8 cellular contexts compared by ENCODE assay signal in genomic region chr2:143259368-143259958, GRCh38.
DNase-seq lines count a peak whose midpoint lies in the region; ATAC-seq and TF ChIP-seq lines count a peak whose summit lies in the region.

No MANE protein-coding gene starts in this region.

- in situ Hi-C loops in GM13976 (cut with MboI; ENCODE audit: low sequenced_read_pairs, unreplicated experiment) = no loop called here

- H3K4me3 ChIP-seq in ACC112 (ENCODE audit: low read depth, low read length) = peak overlapping the region; percentile 65

- peak overlapping the region; percentile 99 for H3K27ac Mint-ChIP-seq in activated CD4-positive, alpha-beta memory T cell treated with anti-CD3 and anti-CD28 coated beads, Interleukin-2, amount 10 ng/mL, durations not matched to agents 7 days and 5 days
- H3K27ac Mint-ChIP-seq in effector memory CD8-positive, alpha-beta T cell = peak overlapping the region; percentile 64 to 87

- no peak overlapping the region for H3K27ac ChIP-seq in ACC112 (ENCODE audit: low read depth, low read length)

- no peaks in the 10 kb centered on the region for H3K4me1 ChIP-seq in ACC112 (ENCODE audit: control insufficient read depth, insufficient read depth, low read length, unreplicated experiment)

- ATAC-seq in HG03378 (IDR thresholded peaks at IDR 0.05; ENCODE audit: unreplicated experiment) = peak; percentile 59
- peak; percentile 31 for ATAC-seq in effector memory CD8-positive, alpha-beta T cell (replicated peaks)

- TF ChIP-seq CTCF in GM13976 (IDR thresholded peaks at IDR 0.05; ENCODE audit: borderline replicate concordance, control extremely low read depth, extremely low read depth, insufficient read depth, missing control alignments) = peak; percentile 76

- peaks cover 35% of the 10 kb centered on the region for H3K36me3 Mint-ChIP-seq in activated CD4-positive, alpha-beta memory T cell treated with anti-CD3 and anti-CD28 coated beads, Interleukin-2, amount 10 ng/mL, durations not matched to agents 7 days and 5 days (ENCODE audit: low read depth)
- peaks cover 4% of the 10 kb centered on the region for H3K36me3 Mint-ChIP-seq in effector memory CD8-positive, alpha-beta T cell (ENCODE audit: insufficient read depth)

- no peaks in the 10 kb centered on the region for H3K27me3 Mint-ChIP-seq in activated CD4-positive, alpha-beta memory T cell treated with anti-CD3 and anti-CD28 coated beads, Interleukin-2, amount 10 ng/mL, durations not matched to agents 7 days and 5 days
- H3K27me3 Mint-ChIP-seq in effector memory CD8-positive, alpha-beta T cell = no peaks in the 10 kb centered on the region

- peaks cover 81% of the 10 kb centered on the region for H3K4me1 Mint-ChIP-seq in activated CD4-positive, alpha-beta memory T cell treated with anti-CD3 and anti-CD28 coated beads, Interleukin-2, amount 10 ng/mL, durations not matched to agents 7 days and 5 days
- H3K4me1 Mint-ChIP-seq in effector memory CD8-positive, alpha-beta T cell (ENCODE audit: low read depth in 2 of 2) = peaks cover 44 to 69% of the 10 kb centered on the region in 2 donors

- POLR2A ChIA-PET in activated CD4-positive, alpha-beta memory T cell treated with anti-CD3 and anti-CD28 coated beads, Interleukin-2, amount 10 ng/mL, durations not matched to agents 7 days and 5 days (lab: Charles Lee) = interaction anchor here (1.0 to 13.1 kb wide), 18 partner anchors 9 to 148 kb away, joined by 3 to 231 read pairs (median 11); partner anchors contain the start of gene ARHGAP15

- H3K4me3 Mint-ChIP-seq in activated CD4-positive, alpha-beta memory T cell treated with anti-CD3 and anti-CD28 coated beads, Interleukin-2, amount 10 ng/mL, durations not matched to agents 7 days and 5 days = peak overlapping the region; percentile 71
- peak overlapping the region; percentile 65 to 71 for H3K4me3 Mint-ChIP-seq in effector memory CD8-positive, alpha-beta T cell

- DNase-seq in GM13976 (ENCODE audit: low spot score) (peak; percentile 17), NCI-H748 (lab: John Stamatoyannopoulos, UW; ENCODE audit: unreplicated experiment) (peak; percentile 69), middle frontal gyrus (ENCODE audit: extremely low spot score, low spot score) (peak; percentile 74)
- DNase-seq in activated CD4-positive, alpha-beta memory T cell treated with anti-CD3 and anti-CD28 coated beads, Interleukin-2, amount 10 ng/mL, durations not matched to agents 7 days and 5 days = peak; percentile 79
- DNase-seq in effector memory CD8-positive, alpha-beta T cell = peak; percentile 72 to 76 (median 72)
- DNase-seq in stimulated activated CD8-positive, alpha-beta memory T cell treated with anti-CD3 and anti-CD28 coated beads, Interleukin-7, amount 100 ng/mL, for 24 hours (ENCODE audit: low read depth) = peak; percentile 39

- no peaks in the 10 kb centered on the region for H3K36me3 ChIP-seq in ACC112 (ENCODE audit: insufficient read depth, low read length)

- H3K9me3 Mint-ChIP-seq in activated CD4-positive, alpha-beta memory T cell treated with anti-CD3 and anti-CD28 coated beads, Interleukin-2, amount 10 ng/mL, durations not matched to agents 7 days and 5 days = peaks cover 12% of the 10 kb centered on the region
- H3K9me3 Mint-ChIP-seq in effector memory CD8-positive, alpha-beta T cell = no peaks in the 10 kb centered on the region

- peak overlapping the region; percentile 57 for H2AFZ ChIP-seq in ACC112 (ENCODE audit: low read length, unreplicated experiment)

- no peaks in the 10 kb centered on the region for H3K79me2 ChIP-seq in ACC112 (ENCODE audit: control insufficient read depth, insufficient read depth, low read length, unreplicated experiment)

- no peaks in the 10 kb centered on the region for H3K27me3 ChIP-seq in ACC112 (ENCODE audit: insufficient read depth, low read length)

- CTCF ChIA-PET in activated CD4-positive, alpha-beta memory T cell treated with anti-CD3 and anti-CD28 coated beads, Interleukin-2, amount 10 ng/mL, durations not matched to agents 7 days and 5 days (lab: Charles Lee) = interaction anchor here (0.6 to 6.6 kb wide), 30 partner anchors 9 to 227 kb away, joined by 3 to 82 read pairs (median 6); partner anchors contain the start of gene ARHGAP15

Comparison
In these comparisons a context has a peak if more than half of its experiments do, and no peak if none do; other contexts are left out.
1. DNase-seq: peak in every context shown above with its lines; median percentile 79 in activated CD4-positive, alpha-beta memory T cell treated with anti-CD3 and anti-CD28 coated beads, Interleukin-2, amount 10 ng/mL, durations not matched to agents 7 days and 5 days; 74 in middle frontal gyrus; 72 in effector memory CD8-positive, alpha-beta T cell; 69 in NCI-H748; 39 in stimulated activated CD8-positive, alpha-beta memory T cell treated with anti-CD3 and anti-CD28 coated beads, Interleukin-7, amount 100 ng/mL, for 24 hours; 17 in GM13976.